ENCODE assay signal across 8 cellular contexts in the genomic region with DNA sequence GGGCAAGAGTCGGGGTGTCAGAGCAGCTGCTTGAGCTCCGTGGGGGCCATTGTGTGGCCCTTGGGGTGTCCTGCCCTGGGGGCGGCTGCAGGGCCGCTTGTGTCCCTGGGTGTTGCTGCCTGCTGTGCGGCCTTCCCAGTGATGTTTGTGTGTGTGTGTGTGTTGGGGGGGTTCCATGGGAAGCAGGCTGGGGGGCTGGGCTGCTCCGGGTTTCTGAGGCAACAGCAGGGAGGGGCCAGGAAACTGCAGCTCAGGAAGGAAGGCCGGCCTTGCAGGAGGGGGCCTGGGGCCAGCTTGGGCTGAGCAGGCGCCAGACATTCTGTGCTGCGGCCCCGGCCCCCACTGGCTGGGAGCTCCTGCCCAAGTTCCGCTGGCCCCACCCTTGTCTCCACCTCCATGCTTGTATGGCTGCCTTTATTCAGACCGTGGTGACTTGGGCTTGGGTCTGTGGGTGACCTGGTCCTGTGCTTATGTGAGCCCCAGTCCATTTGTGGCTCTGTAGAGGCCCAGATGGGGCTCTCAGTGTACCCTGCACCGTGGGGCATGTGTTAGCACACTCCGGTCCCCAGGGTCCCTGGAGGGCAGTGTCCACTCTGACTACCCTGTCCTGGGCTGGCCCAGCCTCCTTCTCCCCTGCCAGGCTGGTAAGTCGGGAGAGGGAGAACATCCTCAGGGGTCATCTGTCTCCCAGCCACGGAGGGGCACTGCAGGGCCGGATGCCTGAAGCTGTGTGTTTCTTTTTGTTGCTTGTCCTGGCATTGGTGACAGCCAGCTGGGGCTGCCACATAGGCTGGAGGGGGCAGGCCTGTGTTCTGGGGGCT. TPM values are rescaled to one million over a fixed set of nuclear protein-coding genes. Genes with fewer than 3 reads are reported as not detected.
DNase-seq lines count a peak whose midpoint lies in the region; ATAC-seq and TF ChIP-seq lines count a peak whose summit lies in the region.

No MANE protein-coding gene starts in this region.

- H3K4me1 Mint-ChIP-seq in endodermal cell = peaks cover 19% of the 10 kb centered on the region

- H3K4me1 ChIP-seq in endodermal cell (ENCODE audit: control insufficient read depth, insufficient read depth, low read length) (peaks cover 27% of the 10 kb centered on the region), osteoblast (ENCODE audit: insufficient read depth, low read length) (peaks cover 27% of the 10 kb centered on the region), mammary epithelial cell (ENCODE audit: insufficient read depth, low read length) (peaks cover 14% of the 10 kb centered on the region)

- no peaks in the 10 kb centered on the region for H3K9me3 Mint-ChIP-seq in endodermal cell

- peak; percentile 74 for TF ChIP-seq CTCF in endodermal cell (conservative IDR thresholded peaks at IDR 0.05)
- peak; percentile 46 for TF ChIP-seq CTCF in osteoblast (IDR thresholded peaks at IDR 0.05; ENCODE audit: extremely low read depth, low read depth, low read length)
- TF ChIP-seq CTCF in mammary epithelial cell (conservative IDR thresholded peaks at IDR 0.05 in 1 of 2, IDR thresholded peaks at IDR 0.05 in 1 of 2; ENCODE audit: extremely low read depth in 1 of 2, insufficient read depth in 1 of 2, low read depth in 1 of 2, low read length in 2 of 2) = peak in 1 of 2 donors; percentile 17

- H4K20me1 ChIP-seq in osteoblast (ENCODE audit: insufficient read depth, low read length) (peaks cover 3% of the 10 kb centered on the region), mammary epithelial cell (ENCODE audit: insufficient read depth, low read length) (no peaks in the 10 kb centered on the region)

- in situ Hi-C loops in mammary epithelial cell (cut with MboI; ENCODE audit: low sequenced_read_pairs in 2 of 2) = no loop called here

- H3K36me3 ChIP-seq in endodermal cell (ENCODE audit: control insufficient read depth, insufficient read depth, low read length) = no peaks in the 10 kb centered on the region
- H3K36me3 ChIP-seq in osteoblast (ENCODE audit: insufficient read depth, low read length) = no peaks in the 10 kb centered on the region
- H3K36me3 ChIP-seq in mammary epithelial cell (ENCODE audit: insufficient read depth, low read length) = no peaks in the 10 kb centered on the region

- H3K79me2 ChIP-seq in osteoblast (ENCODE audit: insufficient read depth, low read length) (no peaks in the 10 kb centered on the region), mammary epithelial cell (ENCODE audit: insufficient read depth, low read length) (no peaks in the 10 kb centered on the region)

- H3K4me3 Mint-ChIP-seq in endodermal cell = no peak overlapping the region

- H3K36me3 Mint-ChIP-seq in endodermal cell (ENCODE audit: low read depth) = no peaks in the 10 kb centered on the region

- H3K27ac ChIP-seq in endodermal cell (ENCODE audit: low read depth, low read length) (peak overlapping the region; percentile 12), osteoblast (ENCODE audit: low read depth, low read length) (no peak overlapping the region), mammary epithelial cell (ENCODE audit: insufficient read depth, low read depth, low read length) (no peak overlapping the region)

- DNase-seq in ELF-1 (ENCODE audit: low read depth, low spot score) = peak; percentile 86
- peak; percentile 43 for DNase-seq in NCI-H446 treated with DMSO at 0.1 percent for 48 hours (lab: John Stamatoyannopoulos, UW)
- peak; percentile 92 for DNase-seq in endodermal cell
- DNase-seq in osteoblast (ENCODE audit: insufficient read length, low spot score, missing footprints) = peak; percentile 96
- DNase-seq in mammary epithelial cell = no peak
- no peak for DNase-seq in kidney glomerular epithelial cell (lab: John Stamatoyannopoulos, UW)

- 28 to 45% methylated on average over 8 to 17 of the region's 17 CpGs for WGBS in endodermal cell (ENCODE audit: insufficient coverage in 1 of 2, insufficient read length in 1 of 2), 2 experiments
- 33% methylated on average over 11 of the region's 17 CpGs for WGBS in mammary epithelial cell (ENCODE audit: low coverage, missing lambda C conversion rate)

- H3K27me3 Mint-ChIP-seq in endodermal cell (ENCODE audit: insufficient read depth) = peaks cover 17% of the 10 kb centered on the region

- H2AFZ ChIP-seq in osteoblast (ENCODE audit: low read length) (peak overlapping the region; percentile 29), mammary epithelial cell (ENCODE audit: low read depth, low read length) (no peak overlapping the region)

- H3K9ac ChIP-seq in endodermal cell (ENCODE audit: extremely low read depth, low read length, poor library complexity, severe bottlenecking) (peak overlapping the region; percentile 75), mammary epithelial cell (ENCODE audit: insufficient read depth, low read length) (no peak overlapping the region)

- no peaks in the 10 kb centered on the region for H3K9me3 ChIP-seq in endodermal cell (ENCODE audit: control insufficient read depth, low read length)
- H3K9me3 ChIP-seq in osteoblast (ENCODE audit: low read depth, low read length) = no peaks in the 10 kb centered on the region
- H3K9me3 ChIP-seq in mammary epithelial cell (replicated peaks; ENCODE audit: insufficient read depth, low read length) = no peaks in the 10 kb centered on the region

- intact Hi-C loops in mammary epithelial cell (cut with micrococcal nuclease) = no loop called here

- H3K4me3 ChIP-seq in endodermal cell (ENCODE audit: low read length) = peak overlapping the region; percentile 55
- no peak overlapping the region for H3K4me3 ChIP-seq in osteoblast (ENCODE audit: insufficient read depth, low read length)
- no peak overlapping the region for H3K4me3 ChIP-seq in mammary epithelial cell (replicated peaks in 1 of 3; ENCODE audit: insufficient read depth in 1 of 3, low read depth in 2 of 3, low read length in 3 of 3)

- ATAC-seq in GM18519 (IDR thresholded peaks at IDR 0.05; ENCODE audit: low FRiP score, unreplicated experiment) (no peak), HG03159 (IDR thresholded peaks at IDR 0.05; ENCODE audit: unreplicated experiment) (no peak)

- peak overlapping the region; percentile 81 for H3K27ac Mint-ChIP-seq in endodermal cell

- CTCF ChIA-PET in mammary epithelial cell (lab: Charles Lee; ENCODE audit: low non-redundant PET) = no interaction called here

- H3K4me2 ChIP-seq in osteoblast (ENCODE audit: insufficient read depth, low read length) (no peak overlapping the region), mammary epithelial cell (ENCODE audit: insufficient read depth, low read depth, low read length) (no peak overlapping the region)

- dilution Hi-C loops in mammary epithelial cell (cut with HindIII; ENCODE audit: low sequenced_read_pairs) = loop anchor here (5.0 kb wide), 5 partner anchors 58 to 517 kb away; a partner anchor contains a TSS

- no peaks in the 10 kb centered on the region for H3K27me3 ChIP-seq in endodermal cell (ENCODE audit: control insufficient read depth, insufficient read depth, low read length, poor library complexity, severe bottlenecking)
- peaks cover 9% of the 10 kb centered on the region for H3K27me3 ChIP-seq in osteoblast (ENCODE audit: insufficient read depth, low read length)
- no peaks in the 10 kb centered on the region for H3K27me3 ChIP-seq in mammary epithelial cell (ENCODE audit: insufficient read depth, low read length)

- no TSS peak for BruUV-seq in mammary epithelial cell (replicated peaks; lab: Mats Ljungman, UMichigan)

RNA-seq across cellular contexts. Expression of a gene that starts 4.6 kb away (rescaled TPM):
- total RNA-seq in endodermal cell (1 to 10 TPM; 2.3 to 2.8 TPM), osteoblast (under 0.01 TPM in 2 replicates), mammary epithelial cell (under 1 TPM in 1 of 2 donors, not detected in 1; 0.16 TPM)
- 0.57 TPM for polyA plus RNA-seq in endodermal cell (2013, experiment 1 of 2)
- polyA plus RNA-seq in endodermal cell (2013, experiment 2 of 2) = 0.95 TPM
- not detected for polyA plus RNA-seq in mammary epithelial cell
- polyA minus RNA-seq in mammary epithelial cell = not detected

RNA-seq across cellular contexts. Expression of a gene that starts 8.9 kb away (rescaled TPM):
- total RNA-seq in endodermal cell = 100 to 1,000 TPM in 1 of 2 donors, 10 to 100 TPM in 1; 64.3 to 110 TPM
- polyA plus RNA-seq in endodermal cell (2013, experiment 1 of 2) = 82.9 TPM
- 77.1 TPM for polyA plus RNA-seq in endodermal cell (2013, experiment 2 of 2)
- 28.9 and 31.5 TPM in 2 replicates for total RNA-seq in osteoblast
- total RNA-seq in mammary epithelial cell = 10 to 100 TPM; 15.7 to 37.9 TPM
- polyA plus RNA-seq in mammary epithelial cell = 15.6 TPM
- 26.4 TPM for polyA minus RNA-seq in mammary epithelial cell

RNA-seq across cellular contexts. Expression of a gene that starts 18.1 kb away (rescaled TPM):
- 1 to 10 TPM; 4.0 to 4.1 TPM for total RNA-seq in endodermal cell
- 0.78 TPM for polyA plus RNA-seq in endodermal cell (2013, experiment 1 of 2)
- polyA plus RNA-seq in endodermal cell (2013, experiment 2 of 2) = 0.75 TPM
- 0.59 and 1.1 TPM in 2 replicates for total RNA-seq in osteoblast
- 1 to 10 TPM in 1 of 2 donors, under 1 TPM in 1; 0.67 to 1.0 TPM for total RNA-seq in mammary epithelial cell
- 0.03 TPM for polyA plus RNA-seq in mammary epithelial cell
- polyA minus RNA-seq in mammary epithelial cell = not detected

RNA-seq across cellular contexts. Expression of a gene that starts 25.3 kb away (rescaled TPM):
- total RNA-seq in endodermal cell (10 to 100 TPM; 14.6 to 15.8 TPM), osteoblast (5.3 and 6.9 TPM in 2 replicates), mammary epithelial cell (10 to 100 TPM in 1 of 2 donors, 1 to 10 TPM in 1; 9.5 to 15.9 TPM)
- polyA plus RNA-seq in endodermal cell (2013, experiment 1 of 2) = 10.7 TPM
- polyA plus RNA-seq in endodermal cell (2013, experiment 2 of 2) = 10.8 TPM
- polyA plus RNA-seq in mammary epithelial cell = 13.9 TPM
- polyA minus RNA-seq in mammary epithelial cell = 8.8 TPM

RNA-seq across cellular contexts. Expression of a gene that starts 25.8 kb away (rescaled TPM):
- total RNA-seq in endodermal cell (1 to 10 TPM; 4.1 to 5.5 TPM), osteoblast (0.59 and 0.72 TPM in 2 replicates), mammary epithelial cell (under 1 TPM; 0.38 to 0.50 TPM)
- 3.0 TPM for polyA plus RNA-seq in endodermal cell (2013, experiment 1 of 2)
- 2.8 TPM for polyA plus RNA-seq in endodermal cell (2013, experiment 2 of 2)
- polyA plus RNA-seq in mammary epithelial cell = 0.24 TPM
- polyA minus RNA-seq in mammary epithelial cell = 0.21 TPM

Comparison
In these comparisons a context has a peak if more than half of its experiments do, and no peak if none do; other contexts are left out.
1. DNase-seq: peak in ELF-1 (single experiment), NCI-H446 treated with DMSO at 0.1 percent for 48 hours (single experiment), endodermal cell (single experiment) and osteoblast (single experiment); none in mammary epithelial cell (single experiment) and kidney glomerular epithelial cell (single experiment).